Comparison of ENCODE assay signal across 12 cellular contexts in the genomic region with DNA sequence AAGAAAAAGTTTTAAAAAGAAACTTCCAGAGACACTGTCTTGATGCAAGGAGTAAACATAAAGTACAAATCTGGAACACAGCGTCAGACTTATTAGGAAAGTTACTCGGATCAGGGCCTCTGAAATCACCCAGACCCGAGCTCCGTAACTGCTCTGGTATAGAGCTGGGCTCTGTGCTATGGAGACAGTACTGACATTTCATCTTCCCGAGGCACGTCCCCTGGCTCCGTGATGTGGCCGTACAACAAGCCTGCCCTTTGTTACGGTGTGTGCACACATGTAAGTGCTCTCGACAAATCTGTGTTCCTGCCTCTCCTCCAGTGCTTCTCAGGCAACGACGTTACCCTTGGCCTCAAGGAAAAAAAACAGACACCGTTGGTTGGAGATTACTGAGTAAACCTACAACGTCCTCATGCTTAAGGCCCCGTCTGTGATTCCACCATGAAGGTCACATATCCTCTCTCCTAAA.
DNase-seq lines count a peak whose midpoint lies in the region; ATAC-seq and TF ChIP-seq lines count a peak whose summit lies in the region.
"Had no signal": no experiment of that assay in that cellular context is flagged by ENCODE, and none has a peak within 500 bp of the region (broad histone marks: within the 10 kb centered on the region; RNA-seq: fewer than 3 reads in every experiment).

No MANE protein-coding gene starts in this region.

- intact Hi-C loops in sigmoid colon (cut with DNase I) = loop anchor here (2.0 kb wide), 1 partner anchor 32 kb away; no protein-coding TSS in a partner anchor

- peak; percentile 50 for DNase-seq in DMS153 treated with DMSO at 0.1 percent for 48 hours (lab: John Stamatoyannopoulos, UW; ENCODE audit: unreplicated experiment)
- DNase-seq in adipocyte (ENCODE audit: low read depth) = no peak
- DNase-seq in left lobe of liver (ENCODE audit: low spot score) = no peak
- DNase-seq in sigmoid colon = peak; percentile 84
- DNase-seq in NCI-H345 (lab: John Stamatoyannopoulos, UW) = no peak
- DNase-seq in NOMO-1 treated with DMSO at 0.1 percent for 48 hours (lab: John Stamatoyannopoulos, UW; ENCODE audit: unreplicated experiment) = no peak
- no peak for DNase-seq in 8988T
- DNase-seq: activated CD8-positive, alpha-beta memory T cell treated with anti-CD3 and anti-CD28 coated beads for 24 hours had no signal

- H3K9me3 ChIP-seq in adipocyte (ENCODE audit: control insufficient read depth, low read length) = no peaks in the 10 kb centered on the region
- no peaks in the 10 kb centered on the region for H3K9me3 ChIP-seq in sigmoid colon
- H3K9me3 ChIP-seq: adrenal gland had no signal

- no peak for TF ChIP-seq CTCF in sigmoid colon (IDR thresholded peaks at IDR 0.05)

- no peaks in the 10 kb centered on the region for H3K9me3 Mint-ChIP-seq in activated T-helper 17 cell treated with anti-CD3 and anti-CD28 coated beads, Interleukin-2, amount 50 U/mL, for 72 hours
- H3K9me3 Mint-ChIP-seq: CD14-positive monocyte had no signal

- H3K4me3 ChIP-seq in adipocyte (ENCODE audit: low read length) = no peak overlapping the region
- H3K4me3 ChIP-seq in sigmoid colon = peak overlapping the region in 1 of 4 donors; percentile 4
- H3K4me3 ChIP-seq: adrenal gland had no signal

- peak; percentile 29 to 82 (median 50) for TF ChIP-seq EP300 in sigmoid colon (IDR thresholded peaks at IDR 0.05)

- H3K4me1 ChIP-seq in adipocyte (ENCODE audit: control insufficient read depth, insufficient read depth, low read length) = peaks cover 60% of the 10 kb centered on the region
- H3K4me1 ChIP-seq in sigmoid colon = peaks cover 2 to 68% (median 65%) of the 10 kb centered on the region in 4 donors

- no peaks in the 10 kb centered on the region for H3K36me3 ChIP-seq in adipocyte (ENCODE audit: control insufficient read depth, insufficient read depth, low read length, severe bottlenecking)
- no peaks in the 10 kb centered on the region for H3K36me3 ChIP-seq in sigmoid colon
- H3K36me3 ChIP-seq: adrenal gland had no signal

- 14 to 48% methylated on average over 15 of the region's 15 CpGs for WGBS in sigmoid colon, 2 donors

- H3K4me3 Mint-ChIP-seq in activated T-helper 17 cell treated with anti-CD3 and anti-CD28 coated beads, Interleukin-2, amount 50 U/mL, for 72 hours = no peak overlapping the region
- H3K4me3 Mint-ChIP-seq: CD14-positive monocyte had no signal

- no peaks in the 10 kb centered on the region for H3K4me1 Mint-ChIP-seq in activated T-helper 17 cell treated with anti-CD3 and anti-CD28 coated beads, Interleukin-2, amount 50 U/mL, for 72 hours

- H3K36me3 Mint-ChIP-seq in activated T-helper 17 cell treated with anti-CD3 and anti-CD28 coated beads, Interleukin-2, amount 50 U/mL, for 72 hours (ENCODE audit: low read depth) = no peaks in the 10 kb centered on the region
- H3K36me3 Mint-ChIP-seq: CD14-positive monocyte had no signal

- H3K27me3 Mint-ChIP-seq in activated T-helper 17 cell treated with anti-CD3 and anti-CD28 coated beads, Interleukin-2, amount 50 U/mL, for 72 hours = no peaks in the 10 kb centered on the region

- no peak overlapping the region for H3K27ac Mint-ChIP-seq in activated T-helper 17 cell treated with anti-CD3 and anti-CD28 coated beads, Interleukin-2, amount 50 U/mL, for 72 hours

- H3K9ac ChIP-seq in adipocyte (ENCODE audit: low read length) = peak overlapping the region; percentile 17

- peak; percentile 34 for ATAC-seq in left lobe of liver
- no peak for ATAC-seq in activated T-helper 17 cell treated with anti-CD3 and anti-CD28 coated beads, Interleukin-2, amount 50 U/mL, for 72 hours (replicated peaks)
- ATAC-seq: SK-N-SH treated with all-trans-retinoic acid at 6 μM for 48 hours had no signal

- peak; percentile 9 to 25 for TF ChIP-seq POLR2A in sigmoid colon (IDR thresholded peaks at IDR 0.05)

- H3K27ac ChIP-seq in sigmoid colon = peak overlapping the region; percentile 94 to 97 (median 96)

- H3K27me3 ChIP-seq in adipocyte (replicated peaks; ENCODE audit: control insufficient read depth, insufficient read depth, low read length) = no peaks in the 10 kb centered on the region
- no peaks in the 10 kb centered on the region for H3K27me3 ChIP-seq in sigmoid colon
- H3K27me3 ChIP-seq: adrenal gland had no signal

Comparison
In these comparisons a context has a peak if more than half of its experiments do, and no peak if none do; other contexts are left out.
1. DNase-seq: peak in DMS153 treated with DMSO at 0.1 percent for 48 hours (single experiment) and sigmoid colon (single experiment); none in adipocyte (single experiment), left lobe of liver (single experiment), NCI-H345 (single experiment), NOMO-1 treated with DMSO at 0.1 percent for 48 hours (single experiment) and 8988T (single experiment).